ENCODE assay signal across 2 cellular contexts in genomic region chr14:105343194-105343593, GRCh38.
TF ChIP-seq lines count a peak whose summit lies in the region.

No MANE protein-coding gene starts in this region.

TF ChIP-seq in IMR-90, 13 proteins besides CTCF, POLR2A, EP300 and RAD21:
- TF ChIP-seq CHD1 (IDR thresholded peaks at IDR 0.05; ENCODE audit: low read depth, low read length) (no peak), BHLHE40 (IDR thresholded peaks at IDR 0.05; ENCODE audit: low read depth, low read length) (no peak), MAFK (IDR thresholded peaks at IDR 0.05; ENCODE audit: low read depth, low read length) (no peak), FOS (IDR thresholded peaks at IDR 0.05; ENCODE audit: low read depth, low read length) (no peak), MXI1 (IDR thresholded peaks at IDR 0.05; ENCODE audit: borderline replicate concordance, low read depth, low read length) (no peak), SMC3 (IDR thresholded peaks at IDR 0.05; ENCODE audit: low read depth, low read length) (no peak), MAZ (IDR thresholded peaks at IDR 0.05; ENCODE audit: borderline replicate concordance, low read depth, low read length) (no peak), RCOR1 (IDR thresholded peaks at IDR 0.05; ENCODE audit: insufficient replicate concordance, low read length) (no peak), NFE2L2 (IDR thresholded peaks at IDR 0.05; ENCODE audit: low read depth, low read length) (no peak), RFX5 (IDR thresholded peaks at IDR 0.05; ENCODE audit: low read depth, low read length) (no peak)
- TF ChIP-seq, protein P1, sequence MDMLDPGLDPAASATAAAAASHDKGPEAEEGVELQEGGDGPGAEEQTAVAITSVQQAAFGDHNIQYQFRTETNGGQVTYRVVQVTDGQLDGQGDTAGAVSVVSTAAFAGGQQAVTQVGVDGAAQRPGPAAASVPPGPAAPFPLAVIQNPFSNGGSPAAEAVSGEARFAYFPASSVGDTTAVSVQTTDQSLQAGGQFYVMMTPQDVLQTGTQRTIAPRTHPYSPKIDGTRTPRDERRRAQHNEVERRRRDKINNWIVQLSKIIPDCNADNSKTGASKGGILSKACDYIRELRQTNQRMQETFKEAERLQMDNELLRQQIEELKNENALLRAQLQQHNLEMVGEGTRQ (IDR thresholded peaks at IDR 0.05; ENCODE audit: low read depth, low read length): no peak

TF ChIP-seq in H1, 55 proteins besides CTCF, POLR2A, EP300 and RAD21:
- no peak for TF ChIP-seq SIX5 (IDR thresholded peaks at IDR 0.05; ENCODE audit: low read depth, low read length)
- no peak for TF ChIP-seq RNF2 (IDR thresholded peaks at IDR 0.05; ENCODE audit: borderline replicate concordance, low read depth, low read length, missing control alignments, poor library complexity, severe bottlenecking)
- no peak for TF ChIP-seq GTF2F1 (IDR thresholded peaks at IDR 0.05; ENCODE audit: borderline replicate concordance, low read depth, low read length)
- TF ChIP-seq MAFK (IDR thresholded peaks at IDR 0.05; ENCODE audit: low read depth, low read length): no peak
- TF ChIP-seq CBX5 (IDR thresholded peaks at IDR 0.05; ENCODE audit: low read depth, low read length): no peak
- TF ChIP-seq, protein P2, sequence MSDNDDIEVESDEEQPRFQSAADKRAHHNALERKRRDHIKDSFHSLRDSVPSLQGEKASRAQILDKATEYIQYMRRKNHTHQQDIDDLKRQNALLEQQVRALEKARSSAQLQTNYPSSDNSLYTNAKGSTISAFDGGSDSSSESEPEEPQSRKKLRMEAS (IDR thresholded peaks at IDR 0.05): no peak
- no peak for TF ChIP-seq CBX8 (IDR thresholded peaks at IDR 0.05; ENCODE audit: borderline replicate concordance, low read depth, low read length)
- no peak for TF ChIP-seq SRF (IDR thresholded peaks at IDR 0.05; ENCODE audit: low read depth, low read length)
- TF ChIP-seq HDAC6 (IDR thresholded peaks at IDR 0.05; ENCODE audit: low read depth, low read length): no peak
- no peak for TF ChIP-seq POU5F1 (IDR thresholded peaks at IDR 0.05; ENCODE audit: low read depth, low read length)
- TF ChIP-seq SP1 (IDR thresholded peaks at IDR 0.05; ENCODE audit: low read depth, low read length): no peak
- TF ChIP-seq RXRA (IDR thresholded peaks at IDR 0.05; ENCODE audit: insufficient read depth, low read depth, low read length): no peak
- TF ChIP-seq SAP30 (IDR thresholded peaks at IDR 0.05; ENCODE audit: insufficient read depth, insufficient replicate concordance, low read length): no peak
